1 cellular context compared by ENCODE assay signal in genomic region chr20:58981564-58982364, GRCh38.
TF ChIP-seq lines count a peak whose summit lies in the region.

No MANE protein-coding gene starts in this region.

TF ChIP-seq in K562, 482 proteins besides CTCF, POLR2A, EP300 and RAD21 (continued from another document and continues in another):
- TF ChIP-seq ZBTB11 (CRISPR knock-in tag; IDR thresholded peaks at IDR 0.05) (0 out of 6 replicates have a peak, but pooled peaks of 1 of the 3 experiments have one; percentile 29), PCBP2 (IDR thresholded peaks at IDR 0.05; ENCODE audit: low read depth, low read length, poor library complexity, severe bottlenecking) (no peak), TAF15 (IDR thresholded peaks at IDR 0.05; ENCODE audit: low read depth, low read length) (no peak), ZNF644 (tag; IDR thresholded peaks at IDR 0.05; ENCODE audit: low read depth) (0 out of 2 replicates have a peak, but pooled peaks have one; percentile 8), FOXJ3 (CRISPR knock-in tag; IDR thresholded peaks at IDR 0.05) (no peak), PHTF2 (CRISPR knock-in tag; IDR thresholded peaks at IDR 0.05) (no peak), MAZ (CRISPR knock-in tag; conservative IDR thresholded peaks at IDR 0.05 in 1 of 2, IDR thresholded peaks at IDR 0.05 in 1 of 2) (no peak), PHB2 (IDR thresholded peaks at IDR 0.05; ENCODE audit: low read depth) (no peak), E2F3 (CRISPR knock-in tag; IDR thresholded peaks at IDR 0.05) (no peak), ARID3A (IDR thresholded peaks at IDR 0.05; ENCODE audit: borderline replicate concordance, low read depth, low read length) (no peak), PRMT5 (CRISPR knock-in tag; IDR thresholded peaks at IDR 0.05) (no peak), PCBP1 (IDR thresholded peaks at IDR 0.05; ENCODE audit: low read depth, low read length, poor library complexity, severe bottlenecking) (no peak), TSC22D4 (tag; IDR thresholded peaks at IDR 0.05) (no peak), PHF8 (IDR thresholded peaks at IDR 0.05; ENCODE audit: borderline replicate concordance, low read length) (no peak), ZBED1 (IDR thresholded peaks at IDR 0.05) (no peak), MCM3 (IDR thresholded peaks at IDR 0.05) (no peak), POLR2G (IDR thresholded peaks at IDR 0.05; ENCODE audit: low read depth, low read length) (no peak), RBBP5 (IDR thresholded peaks at IDR 0.05; ENCODE audit: borderline replicate concordance, insufficient read depth, low read length, poor library complexity, severe bottlenecking) (no peak), TCF7 (IDR thresholded peaks at IDR 0.05; ENCODE audit: borderline replicate concordance) (no peak), COPS2 (conservative IDR thresholded peaks at IDR 0.05) (no peak), CCNT2 (IDR thresholded peaks at IDR 0.05; ENCODE audit: borderline replicate concordance, extremely low read depth, insufficient read length, low read depth, low read length) (peak; percentile 8), ZNF444 (CRISPR knock-in tag; IDR thresholded peaks at IDR 0.05) (no peak), PRDM10 (IDR thresholded peaks at IDR 0.05; ENCODE audit: partially characterized antibody) (no peak), MYC (IDR thresholded peaks at IDR 0.05; ENCODE audit: low read depth, low read length) (no peak), MYC (CRISPR knock-in tag; IDR thresholded peaks at IDR 0.05; ENCODE audit: borderline replicate concordance, low read depth) (no peak), SRF (CRISPR knock-in tag; IDR thresholded peaks at IDR 0.05) (no peak), BMI1 (IDR thresholded peaks at IDR 0.05; ENCODE audit: low read length) (no peak)
- TF ChIP-seq, protein P1, sequence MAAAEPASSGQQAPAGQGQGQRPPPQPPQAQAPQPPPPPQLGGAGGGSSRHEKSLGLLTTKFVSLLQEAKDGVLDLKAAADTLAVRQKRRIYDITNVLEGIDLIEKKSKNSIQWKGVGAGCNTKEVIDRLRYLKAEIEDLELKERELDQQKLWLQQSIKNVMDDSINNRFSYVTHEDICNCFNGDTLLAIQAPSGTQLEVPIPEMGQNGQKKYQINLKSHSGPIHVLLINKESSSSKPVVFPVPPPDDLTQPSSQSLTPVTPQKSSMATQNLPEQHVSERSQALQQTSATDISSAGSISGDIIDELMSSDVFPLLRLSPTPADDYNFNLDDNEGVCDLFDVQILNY (CRISPR knock-in tag; IDR thresholded peaks at IDR 0.05): no peak
- TF ChIP-seq, protein P2, sequence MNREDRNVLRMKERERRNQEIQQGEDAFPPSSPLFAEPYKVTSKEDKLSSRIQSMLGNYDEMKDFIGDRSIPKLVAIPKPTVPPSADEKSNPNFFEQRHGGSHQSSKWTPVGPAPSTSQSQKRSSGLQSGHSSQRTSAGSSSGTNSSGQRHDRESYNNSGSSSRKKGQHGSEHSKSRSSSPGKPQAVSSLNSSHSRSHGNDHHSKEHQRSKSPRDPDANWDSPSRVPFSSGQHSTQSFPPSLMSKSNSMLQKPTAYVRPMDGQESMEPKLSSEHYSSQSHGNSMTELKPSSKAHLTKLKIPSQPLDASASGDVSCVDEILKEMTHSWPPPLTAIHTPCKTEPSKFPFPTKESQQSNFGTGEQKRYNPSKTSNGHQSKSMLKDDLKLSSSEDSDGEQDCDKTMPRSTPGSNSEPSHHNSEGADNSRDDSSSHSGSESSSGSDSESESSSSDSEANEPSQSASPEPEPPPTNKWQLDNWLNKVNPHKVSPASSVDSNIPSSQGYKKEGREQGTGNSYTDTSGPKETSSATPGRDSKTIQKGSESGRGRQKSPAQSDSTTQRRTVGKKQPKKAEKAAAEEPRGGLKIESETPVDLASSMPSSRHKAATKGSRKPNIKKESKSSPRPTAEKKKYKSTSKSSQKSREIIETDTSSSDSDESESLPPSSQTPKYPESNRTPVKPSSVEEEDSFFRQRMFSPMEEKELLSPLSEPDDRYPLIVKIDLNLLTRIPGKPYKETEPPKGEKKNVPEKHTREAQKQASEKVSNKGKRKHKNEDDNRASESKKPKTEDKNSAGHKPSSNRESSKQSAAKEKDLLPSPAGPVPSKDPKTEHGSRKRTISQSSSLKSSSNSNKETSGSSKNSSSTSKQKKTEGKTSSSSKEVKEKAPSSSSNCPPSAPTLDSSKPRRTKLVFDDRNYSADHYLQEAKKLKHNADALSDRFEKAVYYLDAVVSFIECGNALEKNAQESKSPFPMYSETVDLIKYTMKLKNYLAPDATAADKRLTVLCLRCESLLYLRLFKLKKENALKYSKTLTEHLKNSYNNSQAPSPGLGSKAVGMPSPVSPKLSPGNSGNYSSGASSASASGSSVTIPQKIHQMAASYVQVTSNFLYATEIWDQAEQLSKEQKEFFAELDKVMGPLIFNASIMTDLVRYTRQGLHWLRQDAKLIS (CRISPR knock-in tag; IDR thresholded peaks at IDR 0.05): no peak
- TF ChIP-seq, protein P3, sequence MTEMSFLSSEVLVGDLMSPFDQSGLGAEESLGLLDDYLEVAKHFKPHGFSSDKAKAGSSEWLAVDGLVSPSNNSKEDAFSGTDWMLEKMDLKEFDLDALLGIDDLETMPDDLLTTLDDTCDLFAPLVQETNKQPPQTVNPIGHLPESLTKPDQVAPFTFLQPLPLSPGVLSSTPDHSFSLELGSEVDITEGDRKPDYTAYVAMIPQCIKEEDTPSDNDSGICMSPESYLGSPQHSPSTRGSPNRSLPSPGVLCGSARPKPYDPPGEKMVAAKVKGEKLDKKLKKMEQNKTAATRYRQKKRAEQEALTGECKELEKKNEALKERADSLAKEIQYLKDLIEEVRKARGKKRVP (CRISPR knock-in tag; IDR thresholded peaks at IDR 0.05): 0 out of 2 replicates have a peak, but pooled peaks have one; percentile 28
- TF ChIP-seq, protein P4, sequence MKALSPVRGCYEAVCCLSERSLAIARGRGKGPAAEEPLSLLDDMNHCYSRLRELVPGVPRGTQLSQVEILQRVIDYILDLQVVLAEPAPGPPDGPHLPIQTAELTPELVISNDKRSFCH (CRISPR knock-in tag; IDR thresholded peaks at IDR 0.05): no peak
- TF ChIP-seq, protein P4 (tag; IDR thresholded peaks at IDR 0.05): no peak
- TF ChIP-seq, protein P5, sequence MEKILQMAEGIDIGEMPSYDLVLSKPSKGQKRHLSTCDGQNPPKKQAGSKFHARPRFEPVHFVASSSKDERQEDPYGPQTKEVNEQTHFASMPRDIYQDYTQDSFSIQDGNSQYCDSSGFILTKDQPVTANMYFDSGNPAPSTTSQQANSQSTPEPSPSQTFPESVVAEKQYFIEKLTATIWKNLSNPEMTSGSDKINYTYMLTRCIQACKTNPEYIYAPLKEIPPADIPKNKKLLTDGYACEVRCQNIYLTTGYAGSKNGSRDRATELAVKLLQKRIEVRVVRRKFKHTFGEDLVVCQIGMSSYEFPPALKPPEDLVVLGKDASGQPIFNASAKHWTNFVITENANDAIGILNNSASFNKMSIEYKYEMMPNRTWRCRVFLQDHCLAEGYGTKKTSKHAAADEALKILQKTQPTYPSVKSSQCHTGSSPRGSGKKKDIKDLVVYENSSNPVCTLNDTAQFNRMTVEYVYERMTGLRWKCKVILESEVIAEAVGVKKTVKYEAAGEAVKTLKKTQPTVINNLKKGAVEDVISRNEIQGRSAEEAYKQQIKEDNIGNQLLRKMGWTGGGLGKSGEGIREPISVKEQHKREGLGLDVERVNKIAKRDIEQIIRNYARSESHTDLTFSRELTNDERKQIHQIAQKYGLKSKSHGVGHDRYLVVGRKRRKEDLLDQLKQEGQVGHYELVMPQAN (IDR thresholded peaks at IDR 0.05; ENCODE audit: borderline replicate concordance): no peak
- TF ChIP-seq, protein P6, sequence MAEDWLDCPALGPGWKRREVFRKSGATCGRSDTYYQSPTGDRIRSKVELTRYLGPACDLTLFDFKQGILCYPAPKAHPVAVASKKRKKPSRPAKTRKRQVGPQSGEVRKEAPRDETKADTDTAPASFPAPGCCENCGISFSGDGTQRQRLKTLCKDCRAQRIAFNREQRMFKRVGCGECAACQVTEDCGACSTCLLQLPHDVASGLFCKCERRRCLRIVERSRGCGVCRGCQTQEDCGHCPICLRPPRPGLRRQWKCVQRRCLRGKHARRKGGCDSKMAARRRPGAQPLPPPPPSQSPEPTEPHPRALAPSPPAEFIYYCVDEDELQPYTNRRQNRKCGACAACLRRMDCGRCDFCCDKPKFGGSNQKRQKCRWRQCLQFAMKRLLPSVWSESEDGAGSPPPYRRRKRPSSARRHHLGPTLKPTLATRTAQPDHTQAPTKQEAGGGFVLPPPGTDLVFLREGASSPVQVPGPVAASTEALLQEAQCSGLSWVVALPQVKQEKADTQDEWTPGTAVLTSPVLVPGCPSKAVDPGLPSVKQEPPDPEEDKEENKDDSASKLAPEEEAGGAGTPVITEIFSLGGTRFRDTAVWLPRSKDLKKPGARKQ (CRISPR knock-in tag; IDR thresholded peaks at IDR 0.05): no peak
